In genomic region chr7:124328774-124329173, GRCh38 we compare ENCODE assay signal across 25 cellular contexts.
DNase-seq lines count a peak whose midpoint lies in the region; ATAC-seq and TF ChIP-seq lines count a peak whose summit lies in the region.
"Had no signal": no experiment of that assay in that cellular context is flagged by ENCODE, and none has a peak within 500 bp of the region (broad histone marks: within the 10 kb centered on the region; RNA-seq: fewer than 3 reads in every experiment).

No MANE protein-coding gene starts in this region.

- no peaks in the 10 kb centered on the region for H3K9me2 ChIP-seq in GM23338 (ENCODE audit: insufficient read depth)

- no peaks in the 10 kb centered on the region for H3F3A ChIP-seq in GM23338 (replicated peaks; ENCODE audit: low read depth)

- no peak overlapping the region for H3K4me3 ChIP-seq in GM23338
- H3K4me3 ChIP-seq: BLaER1 treated with 17β-estradiol and CSF1 and Interleukin-3, amounts not matched to agents 10 nM and 100 nM; GM12878 had no signal

- no peak overlapping the region for H3K27ac Mint-ChIP-seq in GM23338
- no peak overlapping the region for H3K27ac Mint-ChIP-seq in stimulated activated naive CD8-positive, alpha-beta T cell treated with anti-CD3 and anti-CD28 coated beads, Interleukin-15, amount 100 ng/mL, for 72 hours
- H3K27ac Mint-ChIP-seq: B cell; CD4-positive, alpha-beta T cell; CD8-positive, alpha-beta T cell had no signal

- ATAC-seq in GM23338 (no peak), left lobe of liver (peak; percentile 71), GM18870 (IDR thresholded peaks at IDR 0.05; ENCODE audit: unreplicated experiment) (no peak)
- ATAC-seq in stimulated activated naive CD8-positive, alpha-beta T cell treated with anti-CD3 and anti-CD28 coated beads, Interleukin-15, amount 100 ng/mL, for 72 hours, result no peak
- ATAC-seq: CD8-positive, alpha-beta T cell; GM12878 had no signal

- TF ChIP-seq CTCF in GM23338 (conservative IDR thresholded peaks at IDR 0.05; ENCODE audit: low read depth in 2 of 2), result no peak

- in situ Hi-C loops in Caki2 (cut with HindIII; ENCODE audit: low pct_unique_long_range_greater_than_20kb, low sequenced_read_pairs), result no loop called here

- DNase-seq in Caki2 (ENCODE audit: low read depth), result peak; percentile 4
- DNase-seq in GM23338 (ENCODE audit: low spot score), result no peak
- DNase-seq in NCI-H526 treated with DMSO at 0.1 percent for 48 hours (lab: John Stamatoyannopoulos, UW), result peak; percentile 5
- no peak for DNase-seq in left lobe of liver (ENCODE audit: low spot score)
- DNase-seq in stimulated activated naive CD8-positive, alpha-beta T cell treated with anti-CD3 and anti-CD28 coated beads, Interleukin-15, amount 100 ng/mL, for 72 hours, result no peak
- DNase-seq in AG08395 (ENCODE audit: low spot score), result no peak
- no peak for DNase-seq in cerebellar cortex (ENCODE audit: low spot score)
- DNase-seq: 8988T; ACHN; AML-193; Caco-2; CD4-positive, alpha-beta T cell; CD8-positive, alpha-beta T cell; DMS 273 treated with DMSO at 0.1 percent for 48 hours; DMS153; DMS53; DMS79; DND-41; EL; GDM1 had no signal

- H3K4me3 Mint-ChIP-seq in GM23338, result no peak overlapping the region
- no peak overlapping the region for H3K4me3 Mint-ChIP-seq in stimulated activated naive CD8-positive, alpha-beta T cell treated with anti-CD3 and anti-CD28 coated beads, Interleukin-15, amount 100 ng/mL, for 72 hours
- H3K4me3 Mint-ChIP-seq: B cell; CD4-positive, alpha-beta T cell; CD8-positive, alpha-beta T cell had no signal

- H3K27me3 ChIP-seq in GM23338 (ENCODE audit: insufficient read depth), result no peaks in the 10 kb centered on the region
- H3K27me3 ChIP-seq: BLaER1 treated with 17β-estradiol and CSF1 and Interleukin-3, amounts not matched to agents 10 nM and 100 nM had no signal

- H2AFZ ChIP-seq in GM23338, result peak overlapping the region; percentile 14; the same call in 1 of the 2 replicates

- H3K4me2 ChIP-seq in GM23338, result no peak overlapping the region
- H3K4me2 ChIP-seq: BLaER1 treated with 17β-estradiol and CSF1 and Interleukin-3, amounts not matched to agents 10 nM and 100 nM had no signal

- no peaks in the 10 kb centered on the region for H3K27me3 Mint-ChIP-seq in GM23338 (ENCODE audit: insufficient read depth, low read depth, poor library complexity)
- no peaks in the 10 kb centered on the region for H3K27me3 Mint-ChIP-seq in stimulated activated naive CD8-positive, alpha-beta T cell treated with anti-CD3 and anti-CD28 coated beads, Interleukin-15, amount 100 ng/mL, for 72 hours
- H3K27me3 Mint-ChIP-seq: B cell; CD4-positive, alpha-beta T cell had no signal

- no peak overlapping the region for H3K27ac ChIP-seq in GM23338 (ENCODE audit: low read depth)
- H3K27ac ChIP-seq: BLaER1 treated with 17β-estradiol and CSF1 and Interleukin-3, amounts not matched to agents 10 nM and 100 nM; C4-2B had no signal

- H3K4me1 ChIP-seq in GM23338 (ENCODE audit: insufficient read depth), result no peaks in the 10 kb centered on the region
- H3K4me1 ChIP-seq: BLaER1 treated with 17β-estradiol and CSF1 and Interleukin-3, amounts not matched to agents 10 nM and 100 nM; Caco-2 had no signal

- H3K36me3 Mint-ChIP-seq in GM23338 (ENCODE audit: low read depth), result no peaks in the 10 kb centered on the region
- H3K36me3 Mint-ChIP-seq: CD8-positive, alpha-beta T cell had no signal

- no peaks in the 10 kb centered on the region for H3K79me2 ChIP-seq in GM23338 (replicated peaks; ENCODE audit: insufficient read depth)

- no peaks in the 10 kb centered on the region; the same call in 2 of the 3 replicates for H3K9me3 Mint-ChIP-seq in GM23338
- peaks cover 0 to 15% of the 10 kb centered on the region in 2 donors for H3K9me3 Mint-ChIP-seq in stimulated activated naive CD8-positive, alpha-beta T cell treated with anti-CD3 and anti-CD28 coated beads, Interleukin-15, amount 100 ng/mL, for 72 hours

- H3K36me3 ChIP-seq in GM23338 (ENCODE audit: insufficient read depth), result no peaks in the 10 kb centered on the region
- H3K36me3 ChIP-seq: BLaER1 treated with 17β-estradiol and CSF1 and Interleukin-3, amounts not matched to agents 10 nM and 100 nM had no signal

- H3K4me1 Mint-ChIP-seq in GM23338, result peaks cover 3% of the 10 kb centered on the region; the same call in 2 of the 3 replicates
- no peaks in the 10 kb centered on the region for H3K4me1 Mint-ChIP-seq in stimulated activated naive CD8-positive, alpha-beta T cell treated with anti-CD3 and anti-CD28 coated beads, Interleukin-15, amount 100 ng/mL, for 72 hours
- H3K4me1 Mint-ChIP-seq: B cell had no signal

- H4K20me1 ChIP-seq in GM23338 (replicated peaks; ENCODE audit: insufficient read depth), result no peaks in the 10 kb centered on the region
- H4K20me1 ChIP-seq: BLaER1 treated with 17β-estradiol and CSF1 and Interleukin-3, amounts not matched to agents 10 nM and 100 nM had no signal

TF ChIP-seq in GM23338, 12 proteins besides CTCF, POLR2A, EP300 and RAD21 (continues in another document):
- no peak for TF ChIP-seq REST (IDR thresholded peaks at IDR 0.05; ENCODE audit: unreplicated experiment)
- no peak for TF ChIP-seq ZNF331 (CRISPR knock-in tag; IDR thresholded peaks at IDR 0.05; ENCODE audit: low read depth)
- TF ChIP-seq CREB1 (CRISPR knock-in tag; IDR thresholded peaks at IDR 0.05; ENCODE audit: low read depth), result no peak

Comparison
In these comparisons a context has a peak if more than half of its experiments do, and no peak if none do; other contexts are left out.
1. DNase-seq: peak in Caki2 (single experiment) and NCI-H526 treated with DMSO at 0.1 percent for 48 hours (single experiment); none in GM23338 (single experiment), left lobe of liver (single experiment), stimulated activated naive CD8-positive, alpha-beta T cell treated with anti-CD3 and anti-CD28 coated beads, Interleukin-15, amount 100 ng/mL, for 72 hours (0 of 2), AG08395 (single experiment) and cerebellar cortex (single experiment).